Comparison of ENCODE assay signal across 1 cellular context in genomic region chrX:110172215-110172614, GRCh38.
TF ChIP-seq lines count a peak whose summit lies in the region.

No MANE protein-coding gene starts in this region.

TF ChIP-seq in GM12878, 131 proteins besides CTCF, POLR2A, EP300 and RAD21 (continued from another document):
- TF ChIP-seq ZNF687 (IDR thresholded peaks at IDR 0.05) (peak; percentile 99), PAX5 (IDR thresholded peaks at IDR 0.05; ENCODE audit: borderline replicate concordance, low read depth, low read length) (peak; percentile 68; the same call in 1 of the 2 replicates), TCF12 (IDR thresholded peaks at IDR 0.05; ENCODE audit: low read depth, low read length) (peak; percentile 62; the same call in 1 of the 2 replicates), HDAC6 (IDR thresholded peaks at IDR 0.05; ENCODE audit: unreplicated experiment) (no peak), LARP7 (IDR thresholded peaks at IDR 0.05) (peak; percentile 37; the same call in 1 of the 2 replicates), IRF4 (IDR thresholded peaks at IDR 0.05; ENCODE audit: low read depth, low read length) (0 out of 2 replicates have a peak, but pooled peaks have one; percentile 35), RELB (IDR thresholded peaks at IDR 0.05; ENCODE audit: low read depth) (peak; percentile 80), MTA2 (IDR thresholded peaks at IDR 0.05; ENCODE audit: low read depth) (peak; percentile 53; the same call in 1 of the 2 replicates), IKZF1 (conservative IDR thresholded peaks at IDR 0.05) (peak; percentile 66), IKZF2 (IDR thresholded peaks at IDR 0.05) (peak; percentile 57 to 60; a peak in 3 of 4 replicates), MXI1 (IDR thresholded peaks at IDR 0.05; ENCODE audit: low read depth, low read length) (peak; percentile 38; the same call in 1 of the 2 replicates), DPF2 (IDR thresholded peaks at IDR 0.05) (peak; percentile 82), SPI1 (IDR thresholded peaks at IDR 0.05; ENCODE audit: borderline replicate concordance, insufficient read depth, low read depth, low read length) (peak; percentile 96), MAX (IDR thresholded peaks at IDR 0.05; ENCODE audit: low read depth, low read length) (peak; percentile 78), ATF2 (IDR thresholded peaks at IDR 0.05; ENCODE audit: low read length) (0 out of 2 replicates have a peak, but pooled peaks have one; percentile 21), NRF1 (conservative IDR thresholded peaks at IDR 0.05; ENCODE audit: low read depth, low read length) (no peak), ATF7 (IDR thresholded peaks at IDR 0.05; ENCODE audit: low read depth) (peak; percentile 50; the same call in 1 of the 2 replicates), GATAD2B (conservative IDR thresholded peaks at IDR 0.05; ENCODE audit: low read depth) (peak; percentile 68; the same call in 1 of the 2 replicates)
